20 cellular contexts compared by ENCODE assay signal in genomic region chr13:94322925-94323324, GRCh38.
DNase-seq lines count a peak whose midpoint lies in the region; ATAC-seq and TF ChIP-seq lines count a peak whose summit lies in the region.
"Had no signal": no experiment of that assay in that cellular context is flagged by ENCODE, and none has a peak within 500 bp of the region (broad histone marks: within the 10 kb centered on the region; RNA-seq: fewer than 3 reads in every experiment).

No MANE protein-coding gene starts in this region.

- no peak overlapping the region for H3K4me3 ChIP-seq in GM23248
- H3K4me3 ChIP-seq in SK-N-MC: peak overlapping the region; percentile 62
- H3K4me3 ChIP-seq in colonic mucosa: no peak overlapping the region
- H3K4me3 ChIP-seq in OCI-LY7 (ENCODE audit: low read depth, low read length, poor library complexity, severe bottlenecking): no peak overlapping the region
- H3K4me3 ChIP-seq: lung had no signal

- intact Hi-C loops in natural killer cell (cut with micrococcal nuclease): no loop called here
- intact Hi-C loops in colonic mucosa (cut with DNase I): no loop called here
- intact Hi-C loops in OCI-LY7 (cut with micrococcal nuclease; ENCODE audit: unreplicated experiment): no loop called here

- BruUV-seq in OCI-LY7 (replicated peaks; lab: Mats Ljungman, UMichigan): no TSS peak

- peak overlapping the region; percentile 86 for H3K4me3 Mint-ChIP-seq in natural killer cell
- H3K4me3 Mint-ChIP-seq: activated T-cell treated with anti-CD3 and anti-CD28 coated beads, Interleukin-2, amount 50 U/mL, for 4 hours had no signal

- H3K9ac ChIP-seq in GM23248 (no peak overlapping the region), SK-N-MC (ENCODE audit: insufficient read length) (no peak overlapping the region), colonic mucosa (ENCODE audit: low read depth in 2 of 2, low read length in 2 of 2) (no peak overlapping the region)

- TF ChIP-seq CTCF in natural killer cell (IDR thresholded peaks at IDR 0.05) (no peak), colonic mucosa (IDR thresholded peaks at IDR 0.05) (no peak), OCI-LY7 (conservative IDR thresholded peaks at IDR 0.05; ENCODE audit: low read length) (no peak)

- H4K20me1 ChIP-seq in GM23248 (ENCODE audit: insufficient read depth): no peaks in the 10 kb centered on the region
- H4K20me1 ChIP-seq in OCI-LY7 (ENCODE audit: insufficient read depth, low read length): no peaks in the 10 kb centered on the region

- H3K79me2 ChIP-seq in GM23248 (ENCODE audit: insufficient read depth) (no peaks in the 10 kb centered on the region), OCI-LY7 (ENCODE audit: insufficient read depth, low read depth, low read length) (no peaks in the 10 kb centered on the region)

- 56 to 58% methylated on average over 5 of the region's 5 CpGs for WGBS in GM23248 (ENCODE audit: low coverage in 1 of 2, low lambda C conversion rate in 2 of 2, missing lambda C conversion rate in 2 of 2), 2 experiments

- H3K9me2 ChIP-seq in GM23248 (ENCODE audit: insufficient read depth) (no peaks in the 10 kb centered on the region), OCI-LY7 (ENCODE audit: insufficient read depth, low read length) (no peaks in the 10 kb centered on the region)

- ATAC-seq in natural killer cell (no peak), GM21576 (IDR thresholded peaks at IDR 0.05; ENCODE audit: unreplicated experiment) (no peak)
- ATAC-seq: PC-3 had no signal

- H3K27ac ChIP-seq in GM23248 (no peak overlapping the region), SK-N-MC (peak overlapping the region; percentile 93), colonic mucosa (no peak overlapping the region), OCI-LY7 (ENCODE audit: low read depth, low read length, poor library complexity, severe bottlenecking) (no peak overlapping the region)

- in situ Hi-C loops in GM23248 (cut with MboI): no loop called here

- H3K4me1 ChIP-seq in GM23248 (ENCODE audit: insufficient read depth) (peaks cover 10% of the 10 kb centered on the region), colonic mucosa (no peaks in the 10 kb centered on the region), OCI-LY7 (ENCODE audit: insufficient read depth, low read length, poor library complexity, severe bottlenecking) (peaks cover 19% of the 10 kb centered on the region)

- DNase-seq in NCI-H748 (lab: John Stamatoyannopoulos, UW; ENCODE audit: unreplicated experiment) (peak; percentile 31), NCI-H748 treated with DMSO at 0.1 percent for 48 hours (lab: John Stamatoyannopoulos, UW) (no peak), GM23248 (peak; percentile 58), SK-N-MC (ENCODE audit: low read depth, low spot score) (peak; percentile 90), natural killer cell (no peak), colonic mucosa (no peak), OCI-LY7 (ENCODE audit: low spot score) (no peak)
- DNase-seq: activated CD4-positive, CD25-positive, alpha-beta regulatory T cell treated with anti-CD3 and anti-CD28 coated beads, Interleukin-2, amount 50 U/mL, for 72 hours; activated T-cell treated with anti-CD3 and anti-CD28 coated beads, Interleukin-2, amount 50 U/mL, for 4 hours; cerebellar nuclear complex; DMS 273 treated with DMSO at 0.1 percent for 48 hours; GOT3; NCI-H1092; NCI-H345; PC-3; retina; stimulated activated CD4-positive, alpha-beta T cell treated with anti-CD3 and anti-CD28 coated beads, Interleukin-1b, Interleukin-23, amount 100 ng/mL, for 48 hours; substantia nigra had no signal

- H3K27ac Mint-ChIP-seq in natural killer cell: peak overlapping the region; percentile 97 to 98

- H3K36me3 ChIP-seq in GM23248 (ENCODE audit: low read depth): no peaks in the 10 kb centered on the region
- no peaks in the 10 kb centered on the region for H3K36me3 ChIP-seq in SK-N-MC (ENCODE audit: insufficient read depth, low read length)
- no peaks in the 10 kb centered on the region for H3K36me3 ChIP-seq in colonic mucosa
- H3K36me3 ChIP-seq in OCI-LY7 (ENCODE audit: insufficient read depth, low read length): no peaks in the 10 kb centered on the region

- H3K36me3 Mint-ChIP-seq in natural killer cell: peaks cover 7% of the 10 kb centered on the region

- POLR2A ChIA-PET in OCI-LY7 (lab: Charles Lee): interaction anchor here (1.1 kb wide), 1 partner anchor 23 kb away, joined by 4 read pairs; no protein-coding TSS in a partner anchor

- H3K9me3 ChIP-seq in GM23248 (ENCODE audit: low read depth) (no peaks in the 10 kb centered on the region), SK-N-MC (ENCODE audit: low read depth, low read length) (peaks cover 6% of the 10 kb centered on the region; the same call in 1 of the 2 replicates), colonic mucosa (no peaks in the 10 kb centered on the region), OCI-LY7 (ENCODE audit: low read length) (no peaks in the 10 kb centered on the region)

- CTCF ChIA-PET in OCI-LY7 (lab: Charles Lee; ENCODE audit: unreplicated experiment): no interaction called here

- peaks cover 48 to 52% of the 10 kb centered on the region in 2 donors for H3K4me1 Mint-ChIP-seq in natural killer cell

- H3F3A ChIP-seq in GM23248 (ENCODE audit: insufficient read depth): 0 out of 2 replicates have a peak, but pooled peaks cover 3% of the 10 kb centered on the region

- H3K4me2 ChIP-seq in GM23248 (ENCODE audit: unreplicated experiment) (no peak overlapping the region), OCI-LY7 (ENCODE audit: low read length) (no peak overlapping the region)

- no peaks in the 10 kb centered on the region for H3K27me3 Mint-ChIP-seq in natural killer cell (ENCODE audit: low read depth in 2 of 2)

- H2AFZ ChIP-seq in GM23248 (no peak overlapping the region), OCI-LY7 (ENCODE audit: low read length) (no peak overlapping the region)

- H3K27me3 ChIP-seq in GM23248 (replicated peaks; ENCODE audit: insufficient read depth): no peaks in the 10 kb centered on the region
- no peaks in the 10 kb centered on the region for H3K27me3 ChIP-seq in colonic mucosa

- H3K9me3 Mint-ChIP-seq in natural killer cell: peaks cover 2 to 7% of the 10 kb centered on the region in 2 donors
- H3K9me3 Mint-ChIP-seq: activated T-cell treated with anti-CD3 and anti-CD28 coated beads, Interleukin-2, amount 50 U/mL, for 4 hours had no signal

Comparison
In these comparisons a context has a peak if more than half of its experiments do, and no peak if none do; other contexts are left out.
1. DNase-seq: peak in NCI-H748 (single experiment), GM23248 (single experiment) and SK-N-MC (single experiment); none in NCI-H748 treated with DMSO at 0.1 percent for 48 hours (single experiment), natural killer cell (single experiment), colonic mucosa (single experiment) and OCI-LY7 (single experiment).